ENCODE assay signal across 21 cellular contexts in the genomic region with DNA sequence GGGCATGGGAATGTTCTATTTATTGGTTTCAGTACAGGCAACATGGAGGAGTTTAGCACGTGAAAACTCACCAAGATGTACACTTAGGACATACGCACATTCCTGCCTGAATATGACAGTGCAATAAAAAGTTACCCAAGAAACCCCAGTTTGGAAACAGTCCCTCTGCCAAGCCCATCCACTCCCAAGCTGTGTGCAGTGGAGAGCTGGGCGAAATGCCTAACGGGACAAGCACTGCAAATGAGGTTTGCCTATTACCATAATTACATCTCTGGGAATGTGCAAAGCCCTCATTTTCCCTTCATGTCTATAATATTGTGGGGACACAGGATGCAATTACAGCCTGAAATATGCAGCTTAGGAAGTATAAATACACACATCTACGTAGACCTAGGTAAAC.
DNase-seq lines count a peak whose midpoint lies in the region; ATAC-seq and TF ChIP-seq lines count a peak whose summit lies in the region.
"Had no signal": no experiment of that assay in that cellular context is flagged by ENCODE, and none has a peak within 500 bp of the region (broad histone marks: within the 10 kb centered on the region; RNA-seq: fewer than 3 reads in every experiment).

No MANE protein-coding gene starts in this region.

- H3K4me1 Mint-ChIP-seq in activated CD8-positive, alpha-beta T cell treated with anti-CD3 and anti-CD28 coated beads, Interleukin-2, amount 10 ng/mL, durations not matched to agents 7 days and 5 days (ENCODE audit: low read depth), result peaks cover 87% of the 10 kb centered on the region
- peaks cover 45% of the 10 kb centered on the region for H3K4me1 Mint-ChIP-seq in activated CD8-positive, alpha-beta T cell treated with anti-CD3 and anti-CD28 coated beads for 36 hours (ENCODE audit: low read depth)
- peaks cover 51% of the 10 kb centered on the region for H3K4me1 Mint-ChIP-seq in CD8-positive, alpha-beta T cell (ENCODE audit: low read depth)
- H3K4me1 Mint-ChIP-seq in naive thymus-derived CD4-positive, alpha-beta T cell, result peaks cover 24 to 72% (median 60%) of the 10 kb centered on the region in 7 donors

- H3K4me1 ChIP-seq in CD8-positive, alpha-beta T cell (ENCODE audit: insufficient read depth, low read length), result peaks cover 50% of the 10 kb centered on the region
- peaks cover 22 to 32% of the 10 kb centered on the region in 2 donors for H3K4me1 ChIP-seq in naive thymus-derived CD4-positive, alpha-beta T cell (ENCODE audit: control insufficient read depth in 2 of 2, insufficient read depth in 2 of 2, low read length in 2 of 2)
- H3K4me1 ChIP-seq: A549 had no signal

- no peaks in the 10 kb centered on the region for H3K27me3 ChIP-seq in CD8-positive, alpha-beta T cell (ENCODE audit: insufficient read depth, low read length)
- H3K27me3 ChIP-seq in naive thymus-derived CD4-positive, alpha-beta T cell (ENCODE audit: control insufficient read depth in 2 of 2, insufficient read depth in 2 of 2, low read length in 2 of 2), result no peaks in the 10 kb centered on the region

- CTCF ChIA-PET in activated CD8-positive, alpha-beta T cell treated with anti-CD3 and anti-CD28 coated beads, Interleukin-2, amount 10 ng/mL, durations not matched to agents 7 days and 5 days (lab: Charles Lee), result no interaction called here
- CTCF ChIA-PET in activated CD8-positive, alpha-beta T cell treated with anti-CD3 and anti-CD28 coated beads for 36 hours (lab: Charles Lee), result interaction anchor here (1.9 kb wide), 1 partner anchor 122 kb away, joined by 4 read pairs; no protein-coding TSS in a partner anchor
- CTCF ChIA-PET in CD8-positive, alpha-beta T cell (lab: Charles Lee), result interaction anchor here (1.3 to 1.5 kb wide), 2 partner anchors 9 to 64 kb away, joined by 3 read pairs; no protein-coding TSS in a partner anchor
- CTCF ChIA-PET in naive thymus-derived CD4-positive, alpha-beta T cell (lab: Charles Lee), result no interaction called here

- H3K4me3 Mint-ChIP-seq in activated CD8-positive, alpha-beta T cell treated with anti-CD3 and anti-CD28 coated beads, Interleukin-2, amount 10 ng/mL, durations not matched to agents 7 days and 5 days, result no peak overlapping the region
- no peak overlapping the region for H3K4me3 Mint-ChIP-seq in activated CD8-positive, alpha-beta T cell treated with anti-CD3 and anti-CD28 coated beads for 36 hours
- H3K4me3 Mint-ChIP-seq in CD8-positive, alpha-beta T cell, result no peak overlapping the region
- no peak overlapping the region for H3K4me3 Mint-ChIP-seq in naive thymus-derived CD4-positive, alpha-beta T cell
- H3K4me3 Mint-ChIP-seq: CD8-positive, alpha-beta memory T cell had no signal

- ATAC-seq in activated CD8-positive, alpha-beta T cell treated with anti-CD3 and anti-CD28 coated beads, Interleukin-2, amount 10 ng/mL, durations not matched to agents 7 days and 5 days, result no peak
- ATAC-seq in activated CD8-positive, alpha-beta T cell treated with anti-CD3 and anti-CD28 coated beads for 36 hours, result no peak
- ATAC-seq in CD8-positive, alpha-beta T cell, result no peak
- ATAC-seq in naive thymus-derived CD4-positive, alpha-beta T cell, result no peak
- ATAC-seq: A549, HepG2, PC-3 had no signal

- no peaks in the 10 kb centered on the region for H3K36me3 ChIP-seq in CD8-positive, alpha-beta T cell (ENCODE audit: insufficient read depth, low read length)
- no peaks in the 10 kb centered on the region for H3K36me3 ChIP-seq in naive thymus-derived CD4-positive, alpha-beta T cell (ENCODE audit: control insufficient read depth in 2 of 3, insufficient read depth in 3 of 3, low read length in 3 of 3)

- H3K27ac ChIP-seq in CD8-positive, alpha-beta T cell (ENCODE audit: low read depth, low read length), result no peak overlapping the region
- no peak overlapping the region for H3K27ac ChIP-seq in naive thymus-derived CD4-positive, alpha-beta T cell (ENCODE audit: low read depth, low read length)
- H3K27ac ChIP-seq: A549 had no signal

- peaks cover 50% of the 10 kb centered on the region for H3K36me3 Mint-ChIP-seq in activated CD8-positive, alpha-beta T cell treated with anti-CD3 and anti-CD28 coated beads, Interleukin-2, amount 10 ng/mL, durations not matched to agents 7 days and 5 days (ENCODE audit: low read depth)
- H3K36me3 Mint-ChIP-seq in activated CD8-positive, alpha-beta T cell treated with anti-CD3 and anti-CD28 coated beads for 36 hours (ENCODE audit: low read depth), result no peaks in the 10 kb centered on the region
- no peaks in the 10 kb centered on the region for H3K36me3 Mint-ChIP-seq in CD8-positive, alpha-beta T cell
- H3K36me3 Mint-ChIP-seq in naive thymus-derived CD4-positive, alpha-beta T cell, result peaks cover 0 to 34% (median 0%) of the 10 kb centered on the region in 5 donors
- H3K36me3 Mint-ChIP-seq: CD8-positive, alpha-beta memory T cell had no signal

- H3K9me3 ChIP-seq in CD8-positive, alpha-beta T cell (ENCODE audit: low read length), result no peaks in the 10 kb centered on the region
- H3K9me3 ChIP-seq in naive thymus-derived CD4-positive, alpha-beta T cell (ENCODE audit: control insufficient read depth in 2 of 3, low read length in 3 of 3), result no peaks in the 10 kb centered on the region
- H3K9me3 ChIP-seq: A549, SK-N-SH had no signal

- no peak overlapping the region for H3K4me3 ChIP-seq in CD8-positive, alpha-beta T cell (ENCODE audit: low read depth, low read length)
- no peak overlapping the region for H3K4me3 ChIP-seq in naive thymus-derived CD4-positive, alpha-beta T cell (ENCODE audit: low read length)
- H3K4me3 ChIP-seq: A549 had no signal

- DNase-seq in activated CD8-positive, alpha-beta T cell treated with anti-CD3 and anti-CD28 coated beads, Interleukin-2, amount 10 ng/mL, durations not matched to agents 7 days and 5 days, result no peak
- no peak for DNase-seq in activated CD8-positive, alpha-beta T cell treated with anti-CD3 and anti-CD28 coated beads for 36 hours
- DNase-seq in CD8-positive, alpha-beta T cell, result no peak
- DNase-seq in NCI-H2227 treated with DMSO at 0.1 percent for 48 hours (lab: John Stamatoyannopoulos, UW), result peak; percentile 47
- no peak for DNase-seq in naive thymus-derived CD4-positive, alpha-beta T cell
- no peak for DNase-seq in Kasumi-1 (lab: John Stamatoyannopoulos, UW)
- DNase-seq in GM13976 (ENCODE audit: low spot score), result no peak
- DNase-seq: AML-193; C1 segment of cervical spinal cord; CD8-positive, alpha-beta memory T cell; DND-41; MV-4-11; NCI-H1105; NCI-H146; NCI-H1930; NCI-H226; NCI-H510A; PC-3; SK-N-SH had no signal

- intact Hi-C loops in activated CD8-positive, alpha-beta T cell treated with anti-CD3 and anti-CD28 coated beads for 36 hours (cut with micrococcal nuclease), result no loop called here
- intact Hi-C loops in CD8-positive, alpha-beta T cell (cut with DNase I, micrococcal nuclease), result loop anchor here in 1 of 2 experiments (10.0 kb wide), 1 partner anchor 116 kb away; the partner anchor contains the start of gene PLXNA4
- intact Hi-C loops in naive thymus-derived CD4-positive, alpha-beta T cell (cut with micrococcal nuclease), result no loop called here

- peak overlapping the region; percentile 63 for H3K27ac Mint-ChIP-seq in activated CD8-positive, alpha-beta T cell treated with anti-CD3 and anti-CD28 coated beads, Interleukin-2, amount 10 ng/mL, durations not matched to agents 7 days and 5 days
- no peak overlapping the region for H3K27ac Mint-ChIP-seq in activated CD8-positive, alpha-beta T cell treated with anti-CD3 and anti-CD28 coated beads for 36 hours
- H3K27ac Mint-ChIP-seq in CD8-positive, alpha-beta T cell, result peak overlapping the region; percentile 3
- peak overlapping the region in 8 of 9 donors; percentile 18 to 75 (median 67) for H3K27ac Mint-ChIP-seq in naive thymus-derived CD4-positive, alpha-beta T cell

- in situ Hi-C loops in GM13976 (cut with MboI; ENCODE audit: low sequenced_read_pairs, unreplicated experiment), result no loop called here

- peaks cover 6% of the 10 kb centered on the region for H3K9me3 Mint-ChIP-seq in activated CD8-positive, alpha-beta T cell treated with anti-CD3 and anti-CD28 coated beads, Interleukin-2, amount 10 ng/mL, durations not matched to agents 7 days and 5 days (ENCODE audit: insufficient read depth)
- no peaks in the 10 kb centered on the region for H3K9me3 Mint-ChIP-seq in activated CD8-positive, alpha-beta T cell treated with anti-CD3 and anti-CD28 coated beads for 36 hours
- H3K9me3 Mint-ChIP-seq in CD8-positive, alpha-beta T cell, result no peaks in the 10 kb centered on the region
- H3K9me3 Mint-ChIP-seq in naive thymus-derived CD4-positive, alpha-beta T cell, result peaks cover 0 to 6% (median 0%) of the 10 kb centered on the region in 11 donors
- H3K9me3 Mint-ChIP-seq: CD8-positive, alpha-beta memory T cell had no signal

- TF ChIP-seq CTCF in activated CD8-positive, alpha-beta T cell treated with anti-CD3 and anti-CD28 coated beads for 36 hours (IDR thresholded peaks at IDR 0.05), result no peak
- no peak for TF ChIP-seq CTCF in CD8-positive, alpha-beta T cell (IDR thresholded peaks at IDR 0.05)
- no peak for TF ChIP-seq CTCF in GM13976 (IDR thresholded peaks at IDR 0.05; ENCODE audit: borderline replicate concordance, control extremely low read depth, extremely low read depth, insufficient read depth, missing control alignments)

- no peaks in the 10 kb centered on the region for H3K27me3 Mint-ChIP-seq in activated CD8-positive, alpha-beta T cell treated with anti-CD3 and anti-CD28 coated beads, Interleukin-2, amount 10 ng/mL, durations not matched to agents 7 days and 5 days (ENCODE audit: low read depth)
- no peaks in the 10 kb centered on the region for H3K27me3 Mint-ChIP-seq in activated CD8-positive, alpha-beta T cell treated with anti-CD3 and anti-CD28 coated beads for 36 hours
- H3K27me3 Mint-ChIP-seq in CD8-positive, alpha-beta T cell (ENCODE audit: low read depth), result no peaks in the 10 kb centered on the region
- H3K27me3 Mint-ChIP-seq in naive thymus-derived CD4-positive, alpha-beta T cell, result peaks cover 0 to 11% (median 0%) of the 10 kb centered on the region in 5 donors
- H3K27me3 Mint-ChIP-seq: CD8-positive, alpha-beta memory T cell had no signal

- POLR2A ChIA-PET in activated CD8-positive, alpha-beta T cell treated with anti-CD3 and anti-CD28 coated beads, Interleukin-2, amount 10 ng/mL, durations not matched to agents 7 days and 5 days (lab: Charles Lee), result no interaction called here
- POLR2A ChIA-PET in activated CD8-positive, alpha-beta T cell treated with anti-CD3 and anti-CD28 coated beads for 36 hours (lab: Charles Lee), result interaction anchor here (1.1 kb wide), 1 partner anchor 8 kb away, joined by 4 read pairs; no protein-coding TSS in a partner anchor
- POLR2A ChIA-PET in CD8-positive, alpha-beta T cell (lab: Charles Lee), result interaction anchor here (0.5 kb wide), 1 partner anchor 459 kb away, joined by 3 read pairs; no protein-coding TSS in a partner anchor
- POLR2A ChIA-PET in naive thymus-derived CD4-positive, alpha-beta T cell (lab: Charles Lee), result interaction anchor here (1.2 kb wide), 1 partner anchor 21 kb away, joined by 3 read pairs; no protein-coding TSS in a partner anchor

Comparison
In these comparisons a context has a peak if more than half of its experiments do, and no peak if none do; other contexts are left out.
1. CTCF ChIA-PET loops: an anchor here in activated CD8-positive, alpha-beta T cell treated with anti-CD3 and anti-CD28 coated beads for 36 hours (1.9 kb wide) and CD8-positive, alpha-beta T cell (1.3 to 1.5 kb wide); none called in activated CD8-positive, alpha-beta T cell treated with anti-CD3 and anti-CD28 coated beads, Interleukin-2, amount 10 ng/mL, durations not matched to agents 7 days and 5 days and naive thymus-derived CD4-positive, alpha-beta T cell.